In genomic region chr1:94963864-94964263, GRCh38 we compare ENCODE assay signal across 22 cellular contexts.
"Had no signal": no experiment of that assay in that cellular context is flagged by ENCODE, and none has a peak within 500 bp of the region (broad histone marks: within the 10 kb centered on the region; RNA-seq: fewer than 3 reads in every experiment).

No MANE protein-coding gene starts in this region.

- H3K27ac Mint-ChIP-seq: activated T-helper 1 cell treated with anti-CD3 and anti-CD28 coated beads, Interleukin-12 subunit alpha, Interleukin-12 subunit beta, Interleukin-2, Interleukin-4 antibody, amounts not matched to agents 30 ng/mL and 10 ng/mL and 1 ng/mL, durations not matched to agents 14 hours and 24 hours and 36 hours had no signal

- H3K9me3 ChIP-seq: colonic mucosa, neutrophil, ovary, prostate gland, right atrium auricular region, tibial nerve had no signal

- H3K36me3 Mint-ChIP-seq: activated naive CD8-positive, alpha-beta T cell treated with anti-CD3 and anti-CD28 coated beads, Interleukin-2, amount 10 ng/mL, durations not matched to agents 7 days and 5 days; immature natural killer cell; natural killer cell treated with Interleukin-12 subunit alpha and Interleukin-12 subunit beta and Interleukin-15 and Interleukin-18, amount 100 ng/mL, for 72 hours had no signal

- H3K27me3 Mint-ChIP-seq: activated CD4-positive, alpha-beta memory T cell treated with anti-CD3 and anti-CD28 coated beads, Interleukin-2, amount 10 ng/mL, durations not matched to agents 7 days and 5 days; activated naive CD8-positive, alpha-beta T cell treated with anti-CD3 and anti-CD28 coated beads, Interleukin-2, amount 10 ng/mL, durations not matched to agents 7 days and 5 days; effector memory CD8-positive, alpha-beta T cell; natural killer cell treated with Interleukin-12 subunit alpha and Interleukin-12 subunit beta and Interleukin-15 and Interleukin-18, amount 100 ng/mL, for 72 hours; stimulated activated naive CD8-positive, alpha-beta T cell treated with anti-CD3 and anti-CD28 coated beads, Interleukin-15, amount 100 ng/mL, for 72 hours had no signal

- ATAC-seq: effector memory CD8-positive, alpha-beta T cell; esophagus mucosa; natural killer cell treated with Interleukin-12 subunit alpha and Interleukin-12 subunit beta and Interleukin-15 and Interleukin-18, amount 100 ng/mL, for 72 hours; stimulated activated naive CD8-positive, alpha-beta T cell treated with anti-CD3 and anti-CD28 coated beads, Interleukin-15, amount 100 ng/mL, for 72 hours had no signal

- H3K4me1 ChIP-seq: colonic mucosa, prostate gland had no signal

- H3K36me3 ChIP-seq: colonic mucosa, neutrophil, ovary, prostate gland, right atrium auricular region, tibial nerve had no signal

- H3K4me3 ChIP-seq: colonic mucosa, lung had no signal

- H3K27me3 ChIP-seq: colonic mucosa, dorsolateral prefrontal cortex, neutrophil, ovary, right atrium auricular region, tibial nerve had no signal

- DNase-seq: activated CD4-positive, alpha-beta memory T cell treated with anti-CD3 and anti-CD28 coated beads, Interleukin-2, amount 10 ng/mL, durations not matched to agents 7 days and 5 days; activated CD4-positive, alpha-beta T cell treated with anti-CD3 and anti-CD28 coated beads for 48 hours; activated gamma-delta T cell treated with Interleukin-2 at 50 U/mL for 16 hours; activated naive CD8-positive, alpha-beta T cell treated with anti-CD3 and anti-CD28 coated beads, Interleukin-2, amount 10 ng/mL, durations not matched to agents 7 days and 5 days; amygdala; colonic mucosa; dorsolateral prefrontal cortex; effector memory CD8-positive, alpha-beta T cell; foreskin melanocyte; immature natural killer cell; ovary; stimulated activated CD4-positive, alpha-beta T cell treated with anti-CD3 and anti-CD28 coated beads, Interleukin-12 subunit alpha, Interleukin-12 subunit beta, amount 100 ng/mL, for 4 hours; stimulated activated CD4-positive, alpha-beta T cell treated with anti-CD3 and anti-CD28 coated beads, Interleukin-4, amount 100 ng/mL, for 4 hours; stimulated activated naive CD8-positive, alpha-beta T cell treated with anti-CD3 and anti-CD28 coated beads, Interleukin-15, amount 100 ng/mL, for 72 hours had no signal

- H3K9me3 Mint-ChIP-seq: activated CD4-positive, alpha-beta memory T cell treated with anti-CD3 and anti-CD28 coated beads, Interleukin-2, amount 10 ng/mL, durations not matched to agents 7 days and 5 days; activated naive CD8-positive, alpha-beta T cell treated with anti-CD3 and anti-CD28 coated beads, Interleukin-2, amount 10 ng/mL, durations not matched to agents 7 days and 5 days; activated T-helper 1 cell treated with anti-CD3 and anti-CD28 coated beads, Interleukin-12 subunit alpha, Interleukin-12 subunit beta, Interleukin-2, Interleukin-4 antibody, amounts not matched to agents 30 ng/mL and 10 ng/mL and 1 ng/mL, durations not matched to agents 14 hours and 24 hours and 36 hours; effector memory CD8-positive, alpha-beta T cell; immature natural killer cell; natural killer cell treated with Interleukin-12 subunit alpha and Interleukin-12 subunit beta and Interleukin-15 and Interleukin-18, amount 100 ng/mL, for 72 hours; stimulated activated naive CD8-positive, alpha-beta T cell treated with anti-CD3 and anti-CD28 coated beads, Interleukin-15, amount 100 ng/mL, for 72 hours had no signal
